ENCODE assay signal across 10 cellular contexts in genomic region chr7:25031007-25031406, GRCh38. TPM values are rescaled to one million over a fixed set of nuclear protein-coding genes. Genes with fewer than 3 reads are reported as not detected.
DNase-seq lines count a peak whose midpoint lies in the region; ATAC-seq and TF ChIP-seq lines count a peak whose summit lies in the region.
"Had no signal": no experiment of that assay in that cellular context is flagged by ENCODE, and none has a peak within 500 bp of the region (broad histone marks: within the 10 kb centered on the region; RNA-seq: fewer than 3 reads in every experiment).

No MANE protein-coding gene starts in this region.

- H3K36me3 Mint-ChIP-seq in activated naive CD8-positive, alpha-beta T cell treated with anti-CD3 and anti-CD28 coated beads, Interleukin-2, amount 50 U/mL, for 24 hours (ENCODE audit: low read depth): no peaks in the 10 kb centered on the region

- intact Hi-C loops in OCI-LY7 (cut with micrococcal nuclease; ENCODE audit: unreplicated experiment): no loop called here

- peak overlapping the region; percentile 30; the same call in 1 of the 2 replicates for H3K4me2 ChIP-seq in OCI-LY7 (ENCODE audit: low read length)

- H3K27ac ChIP-seq in OCI-LY7 (ENCODE audit: low read depth, low read length, poor library complexity, severe bottlenecking): no peak overlapping the region

- ATAC-seq in HG02870 (IDR thresholded peaks at IDR 0.05; ENCODE audit: unreplicated experiment): peak; percentile 94
- no peak for ATAC-seq in activated naive CD8-positive, alpha-beta T cell treated with anti-CD3 and anti-CD28 coated beads, Interleukin-2, amount 50 U/mL, for 24 hours

- H4K20me1 ChIP-seq in OCI-LY7 (ENCODE audit: insufficient read depth, low read length): no peaks in the 10 kb centered on the region

- no peaks in the 10 kb centered on the region for H3K27me3 Mint-ChIP-seq in activated naive CD8-positive, alpha-beta T cell treated with anti-CD3 and anti-CD28 coated beads, Interleukin-2, amount 50 U/mL, for 24 hours
- H3K27me3 Mint-ChIP-seq: activated naive CD4-positive, alpha-beta T cell treated with anti-CD3 and anti-CD28 coated beads, Interleukin-2, amount 50 U/mL, for 24 hours had no signal

- H3K9me3 ChIP-seq in OCI-LY7 (ENCODE audit: low read length): peaks cover 10% of the 10 kb centered on the region; the same call in 1 of the 2 replicates

- H3K27ac Mint-ChIP-seq in activated naive CD8-positive, alpha-beta T cell treated with anti-CD3 and anti-CD28 coated beads, Interleukin-2, amount 50 U/mL, for 24 hours: no peak overlapping the region
- H3K27ac Mint-ChIP-seq: activated naive CD4-positive, alpha-beta T cell treated with anti-CD3 and anti-CD28 coated beads, Interleukin-2, amount 50 U/mL, for 24 hours had no signal

- no peaks in the 10 kb centered on the region for H3K9me2 ChIP-seq in OCI-LY7 (ENCODE audit: insufficient read depth, low read length)

- no TSS peak for BruUV-seq in OCI-LY7 (replicated peaks; lab: Mats Ljungman, UMichigan)

- no peaks in the 10 kb centered on the region for H3K36me3 ChIP-seq in OCI-LY7 (ENCODE audit: insufficient read depth, low read length)

- H3K4me1 ChIP-seq in OCI-LY7 (ENCODE audit: insufficient read depth, low read length, poor library complexity, severe bottlenecking): peaks cover 16% of the 10 kb centered on the region

- peak overlapping the region; percentile 34; the same call in 1 of the 2 replicates for H2AFZ ChIP-seq in OCI-LY7 (ENCODE audit: low read length)

- DNase-seq in GM12865 (ENCODE audit: low read depth) (peak; percentile 92), GM19240 (ENCODE audit: insufficient read length, low spot score) (peak; percentile 19), OCI-LY7 (ENCODE audit: low spot score) (peak; percentile 35), NCI-H510A treated with DMSO at 0.1 percent for 48 hours (lab: John Stamatoyannopoulos, UW) (no peak), inferior parietal cortex (ENCODE audit: extremely low spot score) (no peak), putamen (ENCODE audit: low spot score) (no peak)
- no peak for DNase-seq in activated naive CD8-positive, alpha-beta T cell treated with anti-CD3 and anti-CD28 coated beads, Interleukin-2, amount 50 U/mL, for 24 hours
- DNase-seq: Caco-2 had no signal

- H3K4me3 ChIP-seq in GM12865 (ENCODE audit: low read depth, low read length) (no peak overlapping the region), OCI-LY7 (ENCODE audit: low read depth, low read length, poor library complexity, severe bottlenecking) (no peak overlapping the region)

- POLR2A ChIA-PET in OCI-LY7 (lab: Charles Lee): interaction anchor here (0.8 to 1.5 kb wide), 3 partner anchors 9 to 144 kb away, joined by 3 to 9 read pairs (median 3); no protein-coding TSS in a partner anchor

- peaks cover 4% of the 10 kb centered on the region for H3K9me3 Mint-ChIP-seq in activated naive CD8-positive, alpha-beta T cell treated with anti-CD3 and anti-CD28 coated beads, Interleukin-2, amount 50 U/mL, for 24 hours
- H3K9me3 Mint-ChIP-seq: activated naive CD4-positive, alpha-beta T cell treated with anti-CD3 and anti-CD28 coated beads, Interleukin-2, amount 50 U/mL, for 24 hours had no signal

- no peaks in the 10 kb centered on the region for H3K79me2 ChIP-seq in OCI-LY7 (ENCODE audit: insufficient read depth, low read depth, low read length)

- CTCF ChIA-PET in OCI-LY7 (lab: Charles Lee; ENCODE audit: unreplicated experiment): no interaction called here

- no peak overlapping the region for H3K4me3 Mint-ChIP-seq in activated naive CD8-positive, alpha-beta T cell treated with anti-CD3 and anti-CD28 coated beads, Interleukin-2, amount 50 U/mL, for 24 hours
- H3K4me3 Mint-ChIP-seq: activated naive CD4-positive, alpha-beta T cell treated with anti-CD3 and anti-CD28 coated beads, Interleukin-2, amount 50 U/mL, for 24 hours had no signal

- TF ChIP-seq CTCF in GM12865 (IDR thresholded peaks at IDR 0.05; ENCODE audit: insufficient read depth, low read depth, low read length, missing control alignments) (no peak), OCI-LY7 (conservative IDR thresholded peaks at IDR 0.05; ENCODE audit: low read length) (no peak)

- H3K4me1 Mint-ChIP-seq in activated naive CD8-positive, alpha-beta T cell treated with anti-CD3 and anti-CD28 coated beads, Interleukin-2, amount 50 U/mL, for 24 hours: peaks cover 41% of the 10 kb centered on the region

RNA-seq across cellular contexts. Expression of gene OSBPL3, which starts 51.0 kb away (rescaled TPM):
- total RNA-seq in OCI-LY7 (2014; rRNA removed; shearing (Covaris generic)): 24.6 and 28.7 TPM in 2 replicates
- 67.0 and 79.9 TPM in 2 replicates for total RNA-seq in OCI-LY7 (2022)

Comparison
In these comparisons a context has a peak if more than half of its experiments do, and no peak if none do; other contexts are left out.
1. DNase-seq: peak in GM12865 (single experiment), GM19240 (single experiment) and OCI-LY7 (single experiment); none in activated naive CD8-positive, alpha-beta T cell treated with anti-CD3 and anti-CD28 coated beads, Interleukin-2, amount 50 U/mL, for 24 hours (single experiment), NCI-H510A treated with DMSO at 0.1 percent for 48 hours (single experiment), inferior parietal cortex (single experiment) and putamen (single experiment).